Comparison of ENCODE assay signal across 13 cellular contexts in the genomic region with DNA sequence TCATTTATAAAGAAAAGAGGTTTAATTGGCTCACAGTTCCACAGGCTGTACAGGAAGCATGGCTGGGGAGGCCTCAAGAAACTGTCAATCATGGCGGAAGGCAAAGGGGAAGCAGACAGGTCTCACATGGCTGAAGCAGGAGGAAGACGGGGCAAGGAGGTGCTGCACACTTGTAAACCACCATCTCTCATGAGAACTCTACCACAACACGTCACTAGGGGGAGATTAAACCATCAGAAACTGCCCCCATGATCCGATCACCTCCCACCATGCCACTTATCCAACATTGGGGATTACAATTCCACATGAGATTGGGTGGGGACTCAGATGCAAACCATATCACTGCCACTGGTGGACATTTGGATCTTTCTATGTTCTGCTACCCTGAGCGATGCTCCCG.
DNase-seq lines count a peak whose midpoint lies in the region; ATAC-seq and TF ChIP-seq lines count a peak whose summit lies in the region.
"Had no signal": no experiment of that assay in that cellular context is flagged by ENCODE, and none has a peak within 500 bp of the region (broad histone marks: within the 10 kb centered on the region; RNA-seq: fewer than 3 reads in every experiment).

No MANE protein-coding gene starts in this region.

- peak; percentile 36 for ATAC-seq in foreskin keratinocyte
- ATAC-seq: right cardiac atrium had no signal

- intact Hi-C loops in A673 (cut with micrococcal nuclease; ENCODE audit: unreplicated experiment), result no loop called here

- H3K4me3 ChIP-seq in A673 (ENCODE audit: low read depth, low read length, poor library complexity, severe bottlenecking), result no peak overlapping the region
- no peak overlapping the region for H3K4me3 ChIP-seq in BLaER1 treated with 17β-estradiol and CSF1 and Interleukin-3, amounts not matched to agents 10 nM and 100 nM
- H3K4me3 ChIP-seq: thoracic aorta had no signal

- CTCF ChIA-PET in A673 (lab: Charles Lee), result no interaction called here
- CTCF ChIA-PET in GM10248 (lab: Yijun Ruan, JAX), result no interaction called here

- peak; percentile 15 for DNase-seq in A673 (ENCODE audit: low spot score)
- DNase-seq in NAMALWA (ENCODE audit: low spot score), result peak; percentile 48
- DNase-seq in foreskin keratinocyte, result no peak
- DNase-seq in mucosa of gallbladder (ENCODE audit: low spot score), result no peak
- DNase-seq in SK-N-DZ (ENCODE audit: low spot score), result no peak
- no peak for DNase-seq in GM10248 (ENCODE audit: extremely low spot score)
- DNase-seq: activated gamma-delta T cell treated with Interleukin-2 at 50 U/mL for 16 hours; CD4-positive, alpha-beta T cell; hypothalamus; right cardiac atrium; stimulated activated CD8-positive, alpha-beta memory T cell treated with anti-CD3 and anti-CD28 coated beads, Interleukin-4, amount 100 ng/mL, for 48 hours had no signal

- BruUV-seq in A673 (replicated peaks; lab: Mats Ljungman, UMichigan), result no TSS peak

- POLR2A ChIA-PET in A673 (lab: Charles Lee; ENCODE audit: low non-redundant PET) (no interaction called here), GM10248 (lab: Yijun Ruan, JAX) (no interaction called here)

- no peak overlapping the region; a peak in 1 of 22 replicates for H3K9ac ChIP-seq in BLaER1 treated with 17β-estradiol and CSF1 and Interleukin-3, amounts not matched to agents 10 nM and 100 nM

- no peaks in the 10 kb centered on the region for H3K9me3 ChIP-seq in A673 (ENCODE audit: low read depth, low read length, poor library complexity, severe bottlenecking)
- peaks cover 14 to 27% (median 22%) of the 10 kb centered on the region in 11 experiments for H3K9me3 ChIP-seq in BLaER1 treated with 17β-estradiol and CSF1 and Interleukin-3, amounts not matched to agents 10 nM and 100 nM (replicated peaks in 1 of 11)
- H3K9me3 ChIP-seq: thoracic aorta had no signal

- H3K27me3 ChIP-seq in A673 (replicated peaks; ENCODE audit: insufficient read depth, low read depth, low read length, poor library complexity) (peaks cover 3% of the 10 kb centered on the region), foreskin keratinocyte (peaks cover 3% of the 10 kb centered on the region)
- no peaks in the 10 kb centered on the region for H3K27me3 ChIP-seq in BLaER1 treated with 17β-estradiol and CSF1 and Interleukin-3, amounts not matched to agents 10 nM and 100 nM

- peak overlapping the region in 10 of 11 experiments; percentile 20 to 73 (median 60); a peak in 18 of 22 replicates for H3K4me2 ChIP-seq in BLaER1 treated with 17β-estradiol and CSF1 and Interleukin-3, amounts not matched to agents 10 nM and 100 nM

- TF ChIP-seq CTCF in A673 (conservative IDR thresholded peaks at IDR 0.05; ENCODE audit: low read depth, low read length), result peak; percentile 34; the same call in 1 of the 2 replicates
- TF ChIP-seq CTCF in foreskin keratinocyte (conservative IDR thresholded peaks at IDR 0.05), result peak; percentile 52
- no peak for TF ChIP-seq CTCF in GM10248 (IDR thresholded peaks at IDR 0.05; ENCODE audit: control extremely low read depth, extremely low read depth, low read depth, missing control alignments)

- H3K4me1 ChIP-seq in A673 (ENCODE audit: insufficient read depth, low read length, poor library complexity, severe bottlenecking) (no peaks in the 10 kb centered on the region), foreskin keratinocyte (no peaks in the 10 kb centered on the region)
- peaks cover 6 to 79% (median 65%) of the 10 kb centered on the region in 10 experiments; a peak in 19 of 20 replicates for H3K4me1 ChIP-seq in BLaER1 treated with 17β-estradiol and CSF1 and Interleukin-3, amounts not matched to agents 10 nM and 100 nM

- no peaks in the 10 kb centered on the region for H3K36me3 ChIP-seq in A673 (ENCODE audit: insufficient read depth, low read length, poor library complexity, severe bottlenecking)
- H3K36me3 ChIP-seq in BLaER1 treated with 17β-estradiol and CSF1 and Interleukin-3, amounts not matched to agents 10 nM and 100 nM, result peaks cover 0 to 4% (median 0%) of the 10 kb centered on the region in 11 experiments; a peak in 2 of 22 replicates
- H3K36me3 ChIP-seq: thoracic aorta had no signal

- H4K20me1 ChIP-seq in BLaER1 treated with 17β-estradiol and CSF1 and Interleukin-3, amounts not matched to agents 10 nM and 100 nM, result no peaks in the 10 kb centered on the region

- H3K27ac ChIP-seq in A673 (ENCODE audit: low read depth, low read length, poor library complexity, severe bottlenecking), result no peak overlapping the region
- peak overlapping the region in 6 of 11 experiments; percentile 13 to 57 (median 40); a peak in 7 of 22 replicates for H3K27ac ChIP-seq in BLaER1 treated with 17β-estradiol and CSF1 and Interleukin-3, amounts not matched to agents 10 nM and 100 nM
- no peak overlapping the region for H3K27ac ChIP-seq in foreskin keratinocyte
- H3K27ac ChIP-seq: thoracic aorta had no signal

Comparison
In these comparisons a context has a peak if more than half of its experiments do, and no peak if none do; other contexts are left out.
1. DNase-seq: peak in A673 (single experiment) and NAMALWA (single experiment); none in foreskin keratinocyte (0 of 2), mucosa of gallbladder (single experiment), SK-N-DZ (single experiment) and GM10248 (single experiment).
2. H3K27ac ChIP-seq: peak in BLaER1 treated with 17β-estradiol and CSF1 and Interleukin-3, amounts not matched to agents 10 nM and 100 nM (6 of 11); none in A673 (single experiment) and foreskin keratinocyte (single experiment).